Comparison of ENCODE assay signal across 1 cellular context in the genomic region with DNA sequence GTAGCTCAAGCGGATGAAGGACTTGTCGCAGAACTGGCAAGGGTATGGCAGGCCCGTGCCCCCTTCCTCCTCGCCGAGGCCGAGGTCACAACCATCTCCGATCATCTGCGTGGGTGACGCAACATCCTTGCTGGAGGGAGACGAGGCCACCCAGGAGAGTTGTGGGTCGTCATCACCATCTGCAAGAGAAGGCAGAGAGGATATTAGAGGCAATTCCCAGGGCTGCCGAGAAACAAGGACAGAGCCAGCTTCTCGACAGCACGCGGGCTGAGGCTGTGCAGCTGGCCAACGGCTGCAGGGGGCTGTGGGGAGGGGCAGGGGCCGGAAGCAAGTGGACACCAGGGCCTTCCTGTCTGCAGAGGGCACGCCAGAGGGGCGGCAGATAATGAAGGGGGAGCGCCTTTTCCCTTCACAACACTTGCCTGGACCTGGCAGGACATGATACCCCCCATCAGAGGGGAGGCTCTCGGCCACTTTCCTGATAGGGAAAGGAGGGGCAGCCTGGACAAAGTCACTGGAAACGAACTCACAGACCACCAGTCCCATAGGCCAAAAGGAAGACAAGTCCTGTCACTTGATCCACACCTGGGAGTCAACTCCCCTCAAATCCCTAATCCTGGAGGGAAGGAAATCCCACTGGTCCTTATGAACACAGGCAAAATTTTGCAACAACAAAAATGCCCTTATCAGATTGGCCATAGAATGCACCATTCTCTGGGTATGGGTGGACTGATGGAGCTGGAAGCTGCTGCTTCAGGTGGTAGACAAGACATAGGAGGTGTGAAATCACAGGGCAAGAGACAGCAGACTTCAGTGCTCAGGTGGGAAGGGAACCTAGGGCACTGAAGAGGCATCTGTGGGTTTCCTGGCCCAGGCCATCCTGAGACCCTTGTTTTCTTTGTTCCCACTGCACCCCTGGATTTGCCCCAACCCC.
TF ChIP-seq lines count a peak whose summit lies in the region.

No MANE protein-coding gene starts in this region.

TF ChIP-seq in IMR-90, 13 proteins besides CTCF, POLR2A, EP300 and RAD21:
- TF ChIP-seq FOS (IDR thresholded peaks at IDR 0.05; ENCODE audit: low read depth, low read length) (no peak), BHLHE40 (IDR thresholded peaks at IDR 0.05; ENCODE audit: low read depth, low read length) (no peak), NFE2L2 (IDR thresholded peaks at IDR 0.05; ENCODE audit: low read depth, low read length) (no peak), CEBPB (IDR thresholded peaks at IDR 0.05; ENCODE audit: low read depth, low read length) (peak; percentile 73), SMC3 (IDR thresholded peaks at IDR 0.05; ENCODE audit: low read depth, low read length) (no peak), MAFK (IDR thresholded peaks at IDR 0.05; ENCODE audit: low read depth, low read length) (no peak)
